ENCODE assay signal across 13 cellular contexts in genomic region chr15:33985287-33985686, GRCh38. TPM values are rescaled to one million over a fixed set of nuclear protein-coding genes. Genes with fewer than 3 reads are reported as not detected.
A peak's percentile ranks its signal among the peaks of the same experiment; 100 is the strongest.
DNase-seq lines count a peak whose midpoint lies in the region; ATAC-seq and TF ChIP-seq lines count a peak whose summit lies in the region.
"Had no signal": no experiment of that assay in that cellular context is flagged by ENCODE, and none has a peak within 500 bp of the region (broad histone marks: within the 10 kb centered on the region; RNA-seq: fewer than 3 reads in every experiment).

No MANE protein-coding gene starts in this region.

- no peak for TF ChIP-seq POLR2A in spleen (IDR thresholded peaks at IDR 0.05)

- no peaks in the 10 kb centered on the region for H3K4me1 ChIP-seq in cardiac muscle cell (ENCODE audit: low read depth)
- H3K4me1 ChIP-seq in thoracic aorta (ENCODE audit: control insufficient read depth in 1 of 2, low read depth in 2 of 2), result peaks cover 13 to 26% of the 10 kb centered on the region in 2 donors
- no peaks in the 10 kb centered on the region for H3K4me1 ChIP-seq in spleen

- H3K4me3 ChIP-seq in cardiac muscle cell, result no peak overlapping the region
- no peak overlapping the region for H3K4me3 ChIP-seq in brain microvascular endothelial cell (ENCODE audit: low read depth, low read length)
- no peak overlapping the region for H3K4me3 ChIP-seq in thoracic aorta
- no peak overlapping the region for H3K4me3 ChIP-seq in spleen

- H3K27me3 ChIP-seq in cardiac muscle cell, result no peaks in the 10 kb centered on the region
- no peaks in the 10 kb centered on the region for H3K27me3 ChIP-seq in brain microvascular endothelial cell (replicated peaks)
- no peaks in the 10 kb centered on the region for H3K27me3 ChIP-seq in thoracic aorta (replicated peaks; ENCODE audit: insufficient read depth)
- H3K27me3 ChIP-seq in spleen (replicated peaks in 1 of 7), result no peaks in the 10 kb centered on the region

- DNase-seq in cardiac muscle cell (ENCODE audit: low read depth in 1 of 2, low spot score in 1 of 2) (peak; percentile 18 to 90), Right ventricle myocardium superior (no peak), brain microvascular endothelial cell (peak; percentile 90), iPS-NIHi11 (ENCODE audit: low spot score) (peak; percentile 29), thoracic aorta (ENCODE audit: low spot score) (no peak), NCI-H1417 treated with DMSO at 0.1 percent for 48 hours (lab: John Stamatoyannopoulos, UW) (no peak), spleen (no peak)
- DNase-seq: activated CD4-positive, CD25-positive, alpha-beta regulatory T cell; activated gamma-delta T cell; NCI-H2107; RPMI8226 had no signal

- H3K9me3 ChIP-seq in cardiac muscle cell (ENCODE audit: low read depth) (no peaks in the 10 kb centered on the region), thoracic aorta (no peaks in the 10 kb centered on the region), spleen (no peaks in the 10 kb centered on the region)

- no peaks in the 10 kb centered on the region for H3K36me3 ChIP-seq in cardiac muscle cell
- no peaks in the 10 kb centered on the region for H3K36me3 ChIP-seq in brain microvascular endothelial cell (replicated peaks)
- H3K36me3 ChIP-seq in thoracic aorta, result no peaks in the 10 kb centered on the region
- peaks cover 0 to 3% (median 0%) of the 10 kb centered on the region in 6 donors for H3K36me3 ChIP-seq in spleen

- ATAC-seq in Right ventricle myocardium superior (ENCODE audit: poor library complexity), result no peak
- ATAC-seq in thoracic aorta (ENCODE audit: insufficient number of reproducible peaks, low FRiP score, low read depth), result peak; percentile 45
- no peak for ATAC-seq in HG03135 (IDR thresholded peaks at IDR 0.05; ENCODE audit: unreplicated experiment)

- 52 to 79% (median 58%) methylated on average over 1 of the region's 1 CpG for WGBS in spleen, 5 donors

- H3K27ac ChIP-seq in cardiac muscle cell (no peak overlapping the region), brain microvascular endothelial cell (peak overlapping the region; percentile 72), thoracic aorta (peak overlapping the region in 1 of 2 donors; percentile 61), spleen (no peak overlapping the region)

- no peak for TF ChIP-seq CTCF in cardiac muscle cell (IDR thresholded peaks at IDR 0.05; ENCODE audit: low read depth, low read length)
- TF ChIP-seq CTCF in brain microvascular endothelial cell (IDR thresholded peaks at IDR 0.05; ENCODE audit: low read depth, low read length, missing control alignments), result no peak
- no peak for TF ChIP-seq CTCF in thoracic aorta (IDR thresholded peaks at IDR 0.05)
- no peak for TF ChIP-seq CTCF in spleen (IDR thresholded peaks at IDR 0.05 in 8 of 11, conservative IDR thresholded peaks at IDR 0.05 in 3 of 11)

- in situ Hi-C loops in brain microvascular endothelial cell (cut with HindIII; ENCODE audit: low pct_ligation_motif_present, low sequenced_read_pairs), result loop anchor here (25.0 kb wide), 1 partner anchor 248 kb away; no protein-coding TSS in a partner anchor

- intact Hi-C loops in Right ventricle myocardium superior (cut with DNase I) (no loop called here), spleen (cut with DNase I; ENCODE audit: low total_unique reads) (no loop called here)

RNA-seq across cellular contexts. Expression of gene CHRM5, which starts 17.0 kb away (rescaled TPM):
- not detected in 2 replicates for total RNA-seq in cardiac muscle cell
- polyA plus RNA-seq in cardiac muscle cell, result not detected in 2 replicates
- not detected for total RNA-seq in Right ventricle myocardium superior
- not detected for total RNA-seq in thoracic aorta
- total RNA-seq in spleen, result not detected
- polyA plus RNA-seq in spleen, result under 1 TPM in 1 of 3 donors, not detected in 2; 0.03 TPM
- total RNA-seq: pulmonary artery endothelial cell had no signal

RNA-seq across cellular contexts. Expression of gene AVEN, which starts 53.7 kb away (rescaled TPM):
- total RNA-seq in cardiac muscle cell (10.7 and 13.0 TPM in 2 replicates), Right ventricle myocardium superior (30.6 TPM), thoracic aorta (10 to 100 TPM; 26.5 to 29.0 TPM), spleen (10 to 100 TPM in 3 of 7 donors, 1 to 10 TPM in 4; 5.0 to 14.1 (median 9.7) TPM)
- polyA plus RNA-seq in cardiac muscle cell (26.8 and 31.7 TPM in 2 replicates), spleen (1 to 10 TPM; 5.1 to 9.1 (median 8.5) TPM)

Comparison
In these comparisons a context has a peak if more than half of its experiments do, and no peak if none do; other contexts are left out.
1. DNase-seq: peak in cardiac muscle cell (2 of 2), brain microvascular endothelial cell (single experiment) and iPS-NIHi11 (single experiment); none in Right ventricle myocardium superior (single experiment), thoracic aorta (single experiment), NCI-H1417 treated with DMSO at 0.1 percent for 48 hours (single experiment) and spleen (single experiment).